Comparison of ENCODE assay signal across 8 cellular contexts in genomic region chr17:17751996-17752821, GRCh38.
DNase-seq lines count a peak whose midpoint lies in the region; ATAC-seq and TF ChIP-seq lines count a peak whose summit lies in the region.

No MANE protein-coding gene starts in this region.

- H3K9ac ChIP-seq in iPS-15b (ENCODE audit: low read depth, low read length), result no peak overlapping the region

- H3K27me3 ChIP-seq in brain microvascular endothelial cell (replicated peaks) (no peaks in the 10 kb centered on the region), iPS-15b (ENCODE audit: control insufficient read depth, insufficient read depth, low read length) (peaks cover 4% of the 10 kb centered on the region)

- in situ Hi-C loops in brain microvascular endothelial cell (cut with HindIII; ENCODE audit: low pct_ligation_motif_present, low sequenced_read_pairs), result no loop called here

- peak overlapping the region; percentile 67 for H3K27ac ChIP-seq in brain microvascular endothelial cell

- no peaks in the 10 kb centered on the region for H3K9me3 ChIP-seq in iPS-15b (ENCODE audit: control insufficient read depth, insufficient read depth, low read length)

- peak; percentile 70 for DNase-seq in NCI-H2029 (lab: John Stamatoyannopoulos, UW)
- peak; percentile 97 for DNase-seq in UCSD-AML1 (lab: John Stamatoyannopoulos, UW; ENCODE audit: unreplicated experiment)
- peak; percentile 95 for DNase-seq in brain microvascular endothelial cell
- peak; percentile 75 for DNase-seq in skeletal muscle cell (ENCODE audit: low read depth)
- no peak for DNase-seq in DMS 273 (lab: John Stamatoyannopoulos, UW; ENCODE audit: unreplicated experiment)

- peak; percentile 84 for ATAC-seq in GM18498 (IDR thresholded peaks at IDR 0.05; ENCODE audit: unreplicated experiment)
- peak; percentile 78 for ATAC-seq in HG02852 (IDR thresholded peaks at IDR 0.05; ENCODE audit: unreplicated experiment)

- peak; percentile 34 for TF ChIP-seq CTCF in brain microvascular endothelial cell (IDR thresholded peaks at IDR 0.05; ENCODE audit: low read depth, low read length, missing control alignments)

- peaks cover 9% of the 10 kb centered on the region for H3K4me1 ChIP-seq in iPS-15b (ENCODE audit: control insufficient read depth, insufficient read depth, low read length)

- H3K4me3 ChIP-seq in brain microvascular endothelial cell (ENCODE audit: low read depth, low read length) (peak overlapping the region; percentile 57), iPS-15b (ENCODE audit: low read depth, low read length) (peak overlapping the region; percentile 46), skeletal muscle cell (ENCODE audit: low read depth, low read length) (peak overlapping the region; percentile 33)

- no peaks in the 10 kb centered on the region for H3K36me3 ChIP-seq in brain microvascular endothelial cell (replicated peaks)
- no peaks in the 10 kb centered on the region for H3K36me3 ChIP-seq in iPS-15b (ENCODE audit: control insufficient read depth, insufficient read depth, low read length)
